ENCODE assay signal across 9 cellular contexts in the genomic region with DNA sequence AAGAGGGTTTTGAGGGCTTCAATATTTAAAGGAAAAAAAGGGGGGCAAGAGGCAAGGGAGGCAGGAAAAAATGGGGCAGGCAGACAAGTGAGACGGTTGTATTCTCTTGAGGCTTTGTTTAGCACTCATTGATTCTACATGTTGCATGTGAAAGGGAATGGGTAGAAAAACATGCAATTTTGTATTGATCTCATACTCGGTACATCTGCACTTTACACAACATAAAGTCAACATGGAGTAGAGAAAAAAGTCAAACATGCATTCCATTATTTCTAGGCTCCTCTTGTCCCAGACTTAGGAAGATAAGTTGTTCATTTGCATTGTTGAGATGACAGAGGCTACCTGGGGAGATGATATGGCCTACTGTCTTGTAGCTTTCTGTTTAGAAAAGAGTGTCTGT. TPM values are rescaled to one million over a fixed set of nuclear protein-coding genes. Genes with fewer than 3 reads are reported as not detected.
"Had no signal": no experiment of that assay in that cellular context is flagged by ENCODE, and none has a peak within 500 bp of the region (broad histone marks: within the 10 kb centered on the region; RNA-seq: fewer than 3 reads in every experiment).

No MANE protein-coding gene starts in this region.

- DNase-seq: IMR-90, KBM-7, KG1 had no signal

- H3K4me3 ChIP-seq: K562 had no signal

- ATAC-seq: K562 had no signal

- H3K9ac ChIP-seq: KMS-11 had no signal

- H3K27ac ChIP-seq: HL-60, KMS-11 had no signal

- FAIRE-seq: HTR-8/SVneo, K562 had no signal

- H3K4me2 ChIP-seq: KMS-11 had no signal

RNA-seq across cellular contexts. Expression of gene DDX3Y, which starts 36.7 kb away (rescaled TPM):
- total RNA-seq: HT-29, IMR-90 had no signal
- polyA plus RNA-seq: IgD-negative memory B cell, IMR-90, K562 had no signal
